16 cellular contexts compared by ENCODE assay signal in the genomic region with DNA sequence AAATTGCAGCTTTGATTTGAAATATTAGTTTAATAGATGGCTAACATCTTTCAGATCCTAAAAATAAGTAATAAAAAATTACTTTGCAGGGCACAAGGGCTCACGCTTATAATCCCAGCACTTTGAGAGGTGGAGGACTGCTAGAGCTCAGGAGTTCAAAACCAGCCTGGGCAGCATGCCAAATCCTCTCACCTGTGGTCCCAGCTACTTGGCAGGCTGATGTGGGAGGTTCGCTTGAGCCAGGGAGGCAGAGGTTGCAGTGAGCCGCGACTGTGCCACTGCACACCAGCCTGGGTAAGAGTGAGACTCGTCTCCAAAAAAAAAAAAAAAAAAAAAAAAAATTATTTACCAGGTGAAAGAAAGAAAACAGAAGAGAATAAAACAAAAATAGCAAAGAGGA.
DNase-seq lines count a peak whose midpoint lies in the region; ATAC-seq and TF ChIP-seq lines count a peak whose summit lies in the region.
"Had no signal": no experiment of that assay in that cellular context is flagged by ENCODE, and none has a peak within 500 bp of the region (broad histone marks: within the 10 kb centered on the region; RNA-seq: fewer than 3 reads in every experiment).

No MANE protein-coding gene starts in this region.

- in situ Hi-C loops in G401 (cut with HindIII; ENCODE audit: low sequenced_read_pairs), result no loop called here

- 36 to 42% methylated on average over 5 of the region's 5 CpGs for WGBS in body of pancreas, 2 donors

- no peak for TF ChIP-seq CTCF in body of pancreas (IDR thresholded peaks at IDR 0.05)

- H3K27me3 ChIP-seq in body of pancreas, result no peaks in the 10 kb centered on the region
- H3K27me3 ChIP-seq: SJSA1, upper lobe of right lung had no signal

- H3K4me3 ChIP-seq in body of pancreas, result no peak overlapping the region
- H3K4me3 ChIP-seq: SJSA1, upper lobe of right lung had no signal

- no peaks in the 10 kb centered on the region for H3K36me3 ChIP-seq in body of pancreas (replicated peaks in 1 of 2; ENCODE audit: insufficient read depth in 1 of 2, low read depth in 2 of 2)
- H3K36me3 ChIP-seq: SJSA1, upper lobe of right lung had no signal

- TF ChIP-seq POLR2A in body of pancreas (IDR thresholded peaks at IDR 0.05), result no peak

- DNase-seq in DMS153 (lab: John Stamatoyannopoulos, UW) (peak; percentile 66), G401 (ENCODE audit: low spot score) (peak; percentile 71), NCI-H2107 (lab: John Stamatoyannopoulos, UW) (peak; percentile 74), body of pancreas (peak; percentile 19 to 67 (median 50))
- DNase-seq: activated CD4-positive, alpha-beta T cell treated with anti-CD3 and anti-CD28 coated beads, Interleukin-2, amount 50 U/mL, for 4 hours; activated effector memory CD4-positive, alpha-beta T cell treated with Interleukin-2 at 50 U/mL for 16 hours; left cardiac atrium; naive thymus-derived CD4-positive, alpha-beta T cell; NCI-H446 treated with DMSO at 0.1 percent for 48 hours; PC-3; stimulated activated CD8-positive, alpha-beta memory T cell treated with anti-CD3 and anti-CD28 coated beads, Interleukin-4, amount 100 ng/mL, for 48 hours; upper lobe of right lung had no signal

- intact Hi-C loops in body of pancreas (cut with DNase I), result no loop called here

- H3K4me1 ChIP-seq in body of pancreas, result no peaks in the 10 kb centered on the region
- H3K4me1 ChIP-seq: SJSA1, upper lobe of right lung had no signal

- no peak for ATAC-seq in body of pancreas
- ATAC-seq in GM21717 (IDR thresholded peaks at IDR 0.05; ENCODE audit: unreplicated experiment), result no peak
- no peak for ATAC-seq in GM19324 (IDR thresholded peaks at IDR 0.05; ENCODE audit: low FRiP score, unreplicated experiment)
- ATAC-seq in GM21360 (IDR thresholded peaks at IDR 0.05; ENCODE audit: unreplicated experiment), result no peak
- ATAC-seq: left cardiac atrium; naive thymus-derived CD4-positive, alpha-beta T cell; PC-3; upper lobe of right lung had no signal

- no peak overlapping the region for H3K27ac ChIP-seq in body of pancreas
- H3K27ac ChIP-seq: SJSA1, upper lobe of right lung had no signal

- H3K9me3 ChIP-seq in body of pancreas, result no peaks in the 10 kb centered on the region
- H3K9me3 ChIP-seq: SJSA1, upper lobe of right lung had no signal
